In genomic region chr4:27684501-27685077, GRCh38 we compare ENCODE assay signal across 8 cellular contexts.
DNase-seq lines count a peak whose midpoint lies in the region; ATAC-seq and TF ChIP-seq lines count a peak whose summit lies in the region.

No MANE protein-coding gene starts in this region.

- no peaks in the 10 kb centered on the region for H3K4me1 ChIP-seq in right atrium auricular region

- peak; percentile 95 for ATAC-seq in GM18907 (IDR thresholded peaks at IDR 0.05; ENCODE audit: unreplicated experiment)
- ATAC-seq in HG03095 (IDR thresholded peaks at IDR 0.05; ENCODE audit: unreplicated experiment) = peak; percentile 92
- ATAC-seq in activated CD8-positive, alpha-beta T cell treated with anti-CD3 and anti-CD28 coated beads, Interleukin-2, amount 10 ng/mL, durations not matched to agents 7 days and 5 days = peak; percentile 39

- H3K36me3 Mint-ChIP-seq in activated CD8-positive, alpha-beta T cell treated with anti-CD3 and anti-CD28 coated beads, Interleukin-2, amount 10 ng/mL, durations not matched to agents 7 days and 5 days (ENCODE audit: low read depth) = no peaks in the 10 kb centered on the region

- CTCF ChIA-PET in activated CD8-positive, alpha-beta T cell treated with anti-CD3 and anti-CD28 coated beads, Interleukin-2, amount 10 ng/mL, durations not matched to agents 7 days and 5 days (lab: Charles Lee) = no interaction called here

- no peaks in the 10 kb centered on the region for H3K27me3 ChIP-seq in right atrium auricular region

- peak; percentile 35 to 84 for TF ChIP-seq CTCF in right atrium auricular region (IDR thresholded peaks at IDR 0.05)

- no peaks in the 10 kb centered on the region for H3K9me3 ChIP-seq in right atrium auricular region

- H3K27ac ChIP-seq in right atrium auricular region = no peak overlapping the region

- H3K36me3 ChIP-seq in right atrium auricular region = no peaks in the 10 kb centered on the region

- no peaks in the 10 kb centered on the region for H3K27me3 Mint-ChIP-seq in activated CD8-positive, alpha-beta T cell treated with anti-CD3 and anti-CD28 coated beads, Interleukin-2, amount 10 ng/mL, durations not matched to agents 7 days and 5 days (ENCODE audit: low read depth)

- DNase-seq in COR-L47 (lab: John Stamatoyannopoulos, UW) = peak; percentile 79
- peak; percentile 16 for DNase-seq in NCI-H2171 (lab: John Stamatoyannopoulos, UW)
- peak; percentile 34 for DNase-seq in activated CD8-positive, alpha-beta T cell treated with anti-CD3 and anti-CD28 coated beads, Interleukin-2, amount 10 ng/mL, durations not matched to agents 7 days and 5 days
- no peak for DNase-seq in right atrium auricular region (ENCODE audit: low spot score)
- peak; percentile 3 for DNase-seq in smooth muscle cell of the brain vasculature (ENCODE audit: low read depth, low spot score)
- DNase-seq in posterior vena cava (ENCODE audit: low spot score) = no peak

- no peak overlapping the region for H3K4me3 ChIP-seq in right atrium auricular region

- intact Hi-C loops in posterior vena cava (cut with DNase I) = no loop called here

- POLR2A ChIA-PET in activated CD8-positive, alpha-beta T cell treated with anti-CD3 and anti-CD28 coated beads, Interleukin-2, amount 10 ng/mL, durations not matched to agents 7 days and 5 days (lab: Charles Lee) = no interaction called here

- H3K9me3 Mint-ChIP-seq in activated CD8-positive, alpha-beta T cell treated with anti-CD3 and anti-CD28 coated beads, Interleukin-2, amount 10 ng/mL, durations not matched to agents 7 days and 5 days (ENCODE audit: insufficient read depth) = no peaks in the 10 kb centered on the region

- H3K4me1 Mint-ChIP-seq in activated CD8-positive, alpha-beta T cell treated with anti-CD3 and anti-CD28 coated beads, Interleukin-2, amount 10 ng/mL, durations not matched to agents 7 days and 5 days (ENCODE audit: low read depth) = no peaks in the 10 kb centered on the region

- H3K4me3 Mint-ChIP-seq in activated CD8-positive, alpha-beta T cell treated with anti-CD3 and anti-CD28 coated beads, Interleukin-2, amount 10 ng/mL, durations not matched to agents 7 days and 5 days = no peak overlapping the region

- no peak overlapping the region for H3K27ac Mint-ChIP-seq in activated CD8-positive, alpha-beta T cell treated with anti-CD3 and anti-CD28 coated beads, Interleukin-2, amount 10 ng/mL, durations not matched to agents 7 days and 5 days

Comparison
In these comparisons a context has a peak if more than half of its experiments do, and no peak if none do; other contexts are left out.
1. DNase-seq: peak in COR-L47 (single experiment), NCI-H2171 (single experiment), activated CD8-positive, alpha-beta T cell treated with anti-CD3 and anti-CD28 coated beads, Interleukin-2, amount 10 ng/mL, durations not matched to agents 7 days and 5 days (single experiment) and smooth muscle cell of the brain vasculature (single experiment); none in right atrium auricular region (single experiment) and posterior vena cava (single experiment).
2. ATAC-seq: peak in every context shown above with its lines; median percentile 95 in GM18907; 92 in HG03095; 39 in activated CD8-positive, alpha-beta T cell treated with anti-CD3 and anti-CD28 coated beads, Interleukin-2, amount 10 ng/mL, durations not matched to agents 7 days and 5 days.